In the genomic region with DNA sequence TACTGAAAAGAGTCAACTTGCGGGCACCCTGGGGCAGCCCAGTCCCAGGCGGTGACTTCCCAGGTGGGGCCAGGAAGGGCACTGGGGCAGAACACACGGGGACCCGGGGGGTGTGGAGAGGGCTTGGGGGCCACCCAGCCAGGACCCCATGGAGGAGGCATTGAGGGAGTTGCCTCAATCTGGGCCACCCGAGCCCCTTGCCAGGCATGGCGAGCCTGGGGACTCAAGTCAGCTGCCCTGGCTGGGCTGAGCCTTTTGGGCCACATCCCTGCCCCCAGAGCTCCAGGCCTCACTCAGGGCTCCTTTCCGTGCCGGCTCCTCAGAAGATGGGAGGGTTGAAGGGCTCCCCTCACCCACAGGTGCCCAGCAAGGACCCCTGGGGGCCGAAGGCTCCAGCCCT, we compare ENCODE assay signal across 15 cellular contexts. TPM values are rescaled to one million over a fixed set of nuclear protein-coding genes. Genes with fewer than 3 reads are reported as not detected.
DNase-seq lines count a peak whose midpoint lies in the region; ATAC-seq and TF ChIP-seq lines count a peak whose summit lies in the region.
"Had no signal": no experiment of that assay in that cellular context is flagged by ENCODE, and none has a peak within 500 bp of the region (broad histone marks: within the 10 kb centered on the region; RNA-seq: fewer than 3 reads in every experiment).

No MANE protein-coding gene starts in this region.

- H3K36me3 ChIP-seq in H7 (replicated peaks; ENCODE audit: control insufficient read depth, insufficient read depth, low read length): no peaks in the 10 kb centered on the region
- no peaks in the 10 kb centered on the region for H3K36me3 ChIP-seq in upper lobe of right lung
- no peaks in the 10 kb centered on the region for H3K36me3 ChIP-seq in thyroid gland
- H3K36me3 ChIP-seq in sigmoid colon: no peaks in the 10 kb centered on the region
- H3K36me3 ChIP-seq: BE2C had no signal

- no peaks in the 10 kb centered on the region for H3K4me1 ChIP-seq in upper lobe of right lung
- peaks cover 0 to 4% of the 10 kb centered on the region in 2 donors for H3K4me1 ChIP-seq in thyroid gland
- no peaks in the 10 kb centered on the region for H3K4me1 ChIP-seq in sigmoid colon
- H3K4me1 ChIP-seq: A549, BE2C had no signal

- H3K4me3 Mint-ChIP-seq in chondrocyte (ENCODE audit: unreplicated experiment): no peak overlapping the region
- H3K4me3 Mint-ChIP-seq in natural killer cell: peak overlapping the region; percentile 17
- H3K4me3 Mint-ChIP-seq: CD4-positive, CD25-positive, alpha-beta regulatory T cell had no signal

- intact Hi-C loops in natural killer cell (cut with micrococcal nuclease) (no loop called here), upper lobe of right lung (cut with DNase I) (no loop called here), thyroid gland (cut with DNase I) (no loop called here), sigmoid colon (cut with DNase I) (no loop called here)

- TF ChIP-seq CTCF in chondrocyte (IDR thresholded peaks at IDR 0.05) (no peak), natural killer cell (IDR thresholded peaks at IDR 0.05) (no peak), upper lobe of right lung (IDR thresholded peaks at IDR 0.05) (no peak), thyroid gland (IDR thresholded peaks at IDR 0.05) (no peak), sigmoid colon (IDR thresholded peaks at IDR 0.05) (no peak)

- H3K27me3 Mint-ChIP-seq in chondrocyte (ENCODE audit: low read depth) (peaks cover 18% of the 10 kb centered on the region), natural killer cell (ENCODE audit: low read depth in 2 of 2) (peaks cover 8 to 15% of the 10 kb centered on the region in 2 donors)

- H3K9me3 ChIP-seq in upper lobe of right lung (peaks cover 2% of the 10 kb centered on the region), thyroid gland (no peaks in the 10 kb centered on the region), sigmoid colon (peaks cover 0 to 12% (median 7%) of the 10 kb centered on the region in 4 donors)

- no peak overlapping the region for H3K27ac ChIP-seq in upper lobe of right lung
- H3K27ac ChIP-seq in thyroid gland: no peak overlapping the region
- no peak overlapping the region for H3K27ac ChIP-seq in sigmoid colon
- H3K27ac ChIP-seq: A549, HL-60 had no signal

- ATAC-seq in natural killer cell (no peak), upper lobe of right lung (no peak)
- ATAC-seq: A549, HCT116 had no signal

- peaks cover 9% of the 10 kb centered on the region for H3K27me3 ChIP-seq in H7 (ENCODE audit: control insufficient read depth, insufficient read depth, low read length)
- H3K27me3 ChIP-seq in upper lobe of right lung: peaks cover 30% of the 10 kb centered on the region
- no peaks in the 10 kb centered on the region for H3K27me3 ChIP-seq in thyroid gland
- peaks cover 5 to 51% (median 39%) of the 10 kb centered on the region in 3 donors for H3K27me3 ChIP-seq in sigmoid colon
- H3K27me3 ChIP-seq: BE2C had no signal

- H3K4me3 ChIP-seq in H7 (ENCODE audit: insufficient read depth, low read depth, low read length): no peak overlapping the region
- H3K4me3 ChIP-seq in upper lobe of right lung: no peak overlapping the region
- no peak overlapping the region for H3K4me3 ChIP-seq in thyroid gland (replicated peaks in 1 of 3)
- H3K4me3 ChIP-seq in sigmoid colon: no peak overlapping the region
- H3K4me3 ChIP-seq: A549 had no signal

- TF ChIP-seq POLR2A in thyroid gland (IDR thresholded peaks at IDR 0.05): no peak
- TF ChIP-seq POLR2A in sigmoid colon (IDR thresholded peaks at IDR 0.05): no peak

- no peak for TF ChIP-seq EP300 in sigmoid colon (IDR thresholded peaks at IDR 0.05)

- DNase-seq in H7: peak; percentile 67
- peak; percentile 83 for DNase-seq in chondrocyte (ENCODE audit: low spot score)
- DNase-seq in natural killer cell: no peak
- DNase-seq in upper lobe of right lung: peak; percentile 61
- DNase-seq in thyroid gland: no peak
- no peak for DNase-seq in NCI-H1930 (lab: John Stamatoyannopoulos, UW)
- DNase-seq in sigmoid colon: no peak
- DNase-seq: BE2C; CD4-positive, CD25-positive, alpha-beta regulatory T cell; DMS53; GF-D8 had no signal

- H3K36me3 Mint-ChIP-seq in chondrocyte (ENCODE audit: low read depth) (no peaks in the 10 kb centered on the region), natural killer cell (no peaks in the 10 kb centered on the region)
- H3K36me3 Mint-ChIP-seq: CD4-positive, CD25-positive, alpha-beta regulatory T cell had no signal

- H3K9me3 Mint-ChIP-seq in chondrocyte (ENCODE audit: low read depth): peaks cover 5% of the 10 kb centered on the region
- H3K9me3 Mint-ChIP-seq in natural killer cell: peaks cover 0 to 2% of the 10 kb centered on the region in 2 donors

- 80 to 91% methylated on average over 2 to 4 of the region's 9 CpGs for WGBS in thyroid gland, 2 donors
- WGBS in sigmoid colon, 2 donors: 92 to 93% methylated on average over 9 of the region's 9 CpGs

- H3K4me1 Mint-ChIP-seq in chondrocyte (ENCODE audit: low read depth) (no peaks in the 10 kb centered on the region), natural killer cell (peaks cover 17 to 19% of the 10 kb centered on the region in 2 donors)

- no peak overlapping the region for H3K27ac Mint-ChIP-seq in chondrocyte (ENCODE audit: unreplicated experiment)
- H3K27ac Mint-ChIP-seq in natural killer cell: no peak overlapping the region
- H3K27ac Mint-ChIP-seq: CD4-positive, CD25-positive, alpha-beta regulatory T cell had no signal

RNA-seq across cellular contexts. Expression of gene CPLX1, which starts 6.6 kb away (rescaled TPM):
- total RNA-seq in H7 (2014; rRNA removed; shearing (Covaris generic)): 0.15 and 0.62 TPM in 2 replicates
- total RNA-seq in chondrocyte: not detected in 3 replicates
- not detected for total RNA-seq in natural killer cell
- total RNA-seq in upper lobe of right lung: 5.2 TPM
- total RNA-seq in thyroid gland: 1 to 10 TPM in 2 of 4 donors, under 1 TPM in 1, not detected in 1; 0.75 to 3.2 (median 1.4) TPM
- 1 to 10 TPM in 1 of 4 donors, under 1 TPM in 3; 0.36 to 1.7 (median 0.45) TPM for total RNA-seq in sigmoid colon
- 1 to 10 TPM in 2 of 3 donors, under 1 TPM in 1; 0.23 to 3.0 (median 2.8) TPM for polyA plus RNA-seq in sigmoid colon
- polyA plus RNA-seq: AG04450 had no signal

Comparison
In these comparisons a context has a peak if more than half of its experiments do, and no peak if none do; other contexts are left out.
1. DNase-seq: peak in H7 (single experiment), chondrocyte (single experiment) and upper lobe of right lung (single experiment); none in natural killer cell (single experiment), thyroid gland (0 of 2), NCI-H1930 (0 of 2) and sigmoid colon (single experiment).